Comparison of ENCODE assay signal across 20 cellular contexts in genomic region chr17:45086865-45087495, GRCh38. TPM values are rescaled to one million over a fixed set of nuclear protein-coding genes. Genes with fewer than 3 reads are reported as not detected.
DNase-seq lines count a peak whose midpoint lies in the region; TF ChIP-seq lines count a peak whose summit lies in the region.
"Had no signal": no experiment of that assay in that cellular context is flagged by ENCODE, and none has a peak within 500 bp of the region (broad histone marks: within the 10 kb centered on the region; RNA-seq: fewer than 3 reads in every experiment).

No MANE protein-coding gene starts in this region.

- POLR2A ChIA-PET in activated CD4-positive, alpha-beta memory T cell treated with anti-CD3 and anti-CD28 coated beads for 36 hours (lab: Charles Lee): no interaction called here

- no peaks in the 10 kb centered on the region for H3K4me1 Mint-ChIP-seq in activated CD4-positive, alpha-beta memory T cell treated with anti-CD3 and anti-CD28 coated beads for 36 hours (ENCODE audit: low read depth)
- H3K4me1 Mint-ChIP-seq: central memory CD8-positive, alpha-beta T cell; nephron had no signal

- H3K27ac ChIP-seq in GM23248 (peak overlapping the region; percentile 53), breast epithelium (peak overlapping the region; percentile 41 to 54), layer of hippocampus (ENCODE audit: low read depth, low read length) (peak overlapping the region; percentile 66), SJCRH30 (no peak overlapping the region)
- H3K27ac ChIP-seq: VCaP had no signal

- in situ Hi-C loops in GM23248 (cut with MboI): no loop called here

- DNase-seq in GM23248 (no peak), breast epithelium (ENCODE audit: low spot score in 2 of 2) (no peak), putamen (ENCODE audit: low spot score) (peak; percentile 34), NCI-H1092 (lab: John Stamatoyannopoulos, UW) (no peak), SJCRH30 (no peak), HK-2 (ENCODE audit: unreplicated experiment) (no peak)
- no peak for DNase-seq in activated CD4-positive, alpha-beta memory T cell treated with anti-CD3 and anti-CD28 coated beads for 36 hours
- DNase-seq: activated CD4-positive, alpha-beta T cell treated with anti-CD3 and anti-CD28 coated beads, Interleukin-2, amount 50 U/mL, for 1 hour; activated CD8-positive, alpha-beta memory T cell treated with anti-CD3 and anti-CD28 coated beads, Interleukin-2, amount 50 U/mL, for 48 hours; activated effector memory CD4-positive, alpha-beta T cell treated with Interleukin-2 at 50 U/mL for 16 hours; CD4-positive, alpha-beta memory T cell; DND-41; NCI-H187 had no signal

- H3K36me3 ChIP-seq in GM23248 (ENCODE audit: low read depth) (peaks cover 75% of the 10 kb centered on the region), breast epithelium (peaks cover 4% of the 10 kb centered on the region), SJCRH30 (peaks cover 78% of the 10 kb centered on the region)

- no peaks in the 10 kb centered on the region for H3K9me2 ChIP-seq in GM23248 (ENCODE audit: insufficient read depth)

- H4K20me1 ChIP-seq in GM23248 (ENCODE audit: insufficient read depth): no peaks in the 10 kb centered on the region

- no peak for TF ChIP-seq POLR2A in breast epithelium (IDR thresholded peaks at IDR 0.05)

- no peak overlapping the region for H3K4me3 ChIP-seq in GM23248
- no peak overlapping the region for H3K4me3 ChIP-seq in breast epithelium
- no peak overlapping the region for H3K4me3 ChIP-seq in SJCRH30
- H3K4me3 ChIP-seq: K562, tibial nerve had no signal

- CTCF ChIA-PET in activated CD4-positive, alpha-beta memory T cell treated with anti-CD3 and anti-CD28 coated beads for 36 hours (lab: Charles Lee): interaction anchor here (1.5 kb wide), 1 partner anchor 12 kb away, joined by 8 read pairs; no protein-coding TSS in a partner anchor

- no peak overlapping the region for H3K4me3 Mint-ChIP-seq in activated CD4-positive, alpha-beta memory T cell treated with anti-CD3 and anti-CD28 coated beads for 36 hours
- H3K4me3 Mint-ChIP-seq: CD4-positive, alpha-beta memory T cell; central memory CD8-positive, alpha-beta T cell; nephron; T-helper 1 cell treated with Interleukin-12 subunit alpha and Interleukin-12 subunit beta and Interleukin-4 antibody, amounts not matched to agents 30 μg/mL and 1 μg/mL, for 36 hours had no signal

- H3K79me2 ChIP-seq in GM23248 (ENCODE audit: insufficient read depth): peaks cover 70% of the 10 kb centered on the region

- H3F3A ChIP-seq in GM23248 (ENCODE audit: insufficient read depth): peaks cover 60% of the 10 kb centered on the region

- peaks cover 34% of the 10 kb centered on the region for H3K36me3 Mint-ChIP-seq in activated CD4-positive, alpha-beta memory T cell treated with anti-CD3 and anti-CD28 coated beads for 36 hours

- TF ChIP-seq CTCF in breast epithelium (IDR thresholded peaks at IDR 0.05): no peak

- no peaks in the 10 kb centered on the region for H3K9me3 ChIP-seq in GM23248 (ENCODE audit: low read depth)
- no peaks in the 10 kb centered on the region for H3K9me3 ChIP-seq in breast epithelium
- H3K9me3 ChIP-seq in SJCRH30 (replicated peaks): peaks cover 3% of the 10 kb centered on the region; the same call in 1 of the 2 replicates
- H3K9me3 ChIP-seq: tibial nerve had no signal

- peaks cover 33% of the 10 kb centered on the region for H3K4me1 ChIP-seq in GM23248 (ENCODE audit: insufficient read depth)
- peaks cover 1 to 2% of the 10 kb centered on the region in 2 donors for H3K4me1 ChIP-seq in breast epithelium
- H3K4me1 ChIP-seq in SJCRH30: no peaks in the 10 kb centered on the region

- H3K4me2 ChIP-seq in GM23248 (ENCODE audit: unreplicated experiment): no peak overlapping the region

- intact Hi-C loops in breast epithelium (cut with DNase I; ENCODE audit: low total_unique reads): no loop called here
- intact Hi-C loops in activated CD4-positive, alpha-beta memory T cell treated with anti-CD3 and anti-CD28 coated beads for 36 hours (cut with micrococcal nuclease): no loop called here

- peak overlapping the region; percentile 22; the same call in 1 of the 2 replicates for H3K9ac ChIP-seq in GM23248

- H3K27ac Mint-ChIP-seq in activated CD4-positive, alpha-beta memory T cell treated with anti-CD3 and anti-CD28 coated beads for 36 hours: no peak overlapping the region
- H3K27ac Mint-ChIP-seq: nephron; T-helper 1 cell treated with Interleukin-12 subunit alpha and Interleukin-12 subunit beta and Interleukin-4 antibody, amounts not matched to agents 30 μg/mL and 1 μg/mL, for 36 hours had no signal

- no peaks in the 10 kb centered on the region for H3K27me3 Mint-ChIP-seq in activated CD4-positive, alpha-beta memory T cell treated with anti-CD3 and anti-CD28 coated beads for 36 hours
- H3K27me3 Mint-ChIP-seq: CD4-positive, alpha-beta memory T cell; central memory CD8-positive, alpha-beta T cell had no signal

- WGBS in GM23248 (ENCODE audit: low coverage in 1 of 2, low lambda C conversion rate in 2 of 2, missing lambda C conversion rate in 2 of 2), 2 experiments: 75 to 76% methylated on average over 6 of the region's 6 CpGs

- H3K9me3 Mint-ChIP-seq in activated CD4-positive, alpha-beta memory T cell treated with anti-CD3 and anti-CD28 coated beads for 36 hours: no peaks in the 10 kb centered on the region
- H3K9me3 Mint-ChIP-seq: CD4-positive, alpha-beta memory T cell; central memory CD8-positive, alpha-beta T cell; nephron; T-helper 1 cell treated with Interleukin-12 subunit alpha and Interleukin-12 subunit beta and Interleukin-4 antibody, amounts not matched to agents 30 μg/mL and 1 μg/mL, for 36 hours had no signal

- H2AFZ ChIP-seq in GM23248: no peak overlapping the region

- H3K27me3 ChIP-seq in GM23248 (replicated peaks; ENCODE audit: insufficient read depth) (no peaks in the 10 kb centered on the region), breast epithelium (no peaks in the 10 kb centered on the region), layer of hippocampus (ENCODE audit: control insufficient read depth, insufficient read depth, low read length) (no peaks in the 10 kb centered on the region), SJCRH30 (no peaks in the 10 kb centered on the region)
- H3K27me3 ChIP-seq: tibial nerve had no signal

RNA-seq across cellular contexts. Expression of gene NMT1, which starts 25.9 kb away (rescaled TPM):
- total RNA-seq in GM23248 (2014; rRNA removed; shearing (Covaris generic)): 59.4 and 61.8 TPM in 2 replicates
- polyA plus RNA-seq in GM23248 (2016; fragmentation: Nextera tagmentation; extraction: Ambion mirVana): 95.7 and 96.1 TPM in 2 replicates
- 100 to 1,000 TPM in 1 of 3 donors, 10 to 100 TPM in 2; 81.9 to 130 (median 84.0) TPM for total RNA-seq in breast epithelium
- total RNA-seq in SJCRH30 (2014; rRNA removed; shearing (Covaris generic)): 69.9 and 72.0 TPM in 2 replicates
- total RNA-seq in activated CD4-positive, alpha-beta memory T cell treated with anti-CD3 and anti-CD28 coated beads for 36 hours: 100 to 1,000 TPM; 158 TPM

RNA-seq across cellular contexts. Expression of gene DCAKD, which starts 35.5 kb away (rescaled TPM):
- total RNA-seq in GM23248 (2014; rRNA removed; shearing (Covaris generic)): 37.1 and 45.8 TPM in 2 replicates
- 24.8 and 28.0 TPM in 2 replicates for polyA plus RNA-seq in GM23248 (2016; fragmentation: Nextera tagmentation; extraction: Ambion mirVana)
- 10 to 100 TPM; 44.0 to 76.8 (median 48.2) TPM for total RNA-seq in breast epithelium
- 43.3 and 45.1 TPM in 2 replicates for total RNA-seq in SJCRH30 (2014; rRNA removed; shearing (Covaris generic))
- 10 to 100 TPM; 32.0 to 34.0 TPM for total RNA-seq in activated CD4-positive, alpha-beta memory T cell treated with anti-CD3 and anti-CD28 coated beads for 36 hours

RNA-seq across cellular contexts. Expression of gene PLCD3, which starts 45.3 kb away (rescaled TPM):
- 30.2 and 48.3 TPM in 2 replicates for total RNA-seq in GM23248 (2014; rRNA removed; shearing (Covaris generic))
- 17.1 and 19.7 TPM in 2 replicates for polyA plus RNA-seq in GM23248 (2016; fragmentation: Nextera tagmentation; extraction: Ambion mirVana)
- total RNA-seq in breast epithelium: 10 to 100 TPM; 30.8 to 62.2 (median 41.1) TPM
- 5.8 and 8.2 TPM in 2 replicates for total RNA-seq in SJCRH30 (2014; rRNA removed; shearing (Covaris generic))
- 1 to 10 TPM; 4.3 to 4.4 TPM for total RNA-seq in activated CD4-positive, alpha-beta memory T cell treated with anti-CD3 and anti-CD28 coated beads for 36 hours

RNA-seq across cellular contexts. Expression of gene ACBD4, which starts 48.5 kb away (rescaled TPM):
- 2.1 and 2.9 TPM in 2 replicates for total RNA-seq in GM23248 (2014; rRNA removed; shearing (Covaris generic))
- polyA plus RNA-seq in GM23248 (2016; fragmentation: Nextera tagmentation; extraction: Ambion mirVana): 4.3 and 4.6 TPM in 2 replicates
- total RNA-seq in breast epithelium: 10 to 100 TPM; 13.8 to 28.8 (median 15.7) TPM
- 0.33 and 0.61 TPM in 2 replicates for total RNA-seq in SJCRH30 (2014; rRNA removed; shearing (Covaris generic))
- 10 to 100 TPM; 12.5 to 13.8 TPM for total RNA-seq in activated CD4-positive, alpha-beta memory T cell treated with anti-CD3 and anti-CD28 coated beads for 36 hours
